In the genomic region with DNA sequence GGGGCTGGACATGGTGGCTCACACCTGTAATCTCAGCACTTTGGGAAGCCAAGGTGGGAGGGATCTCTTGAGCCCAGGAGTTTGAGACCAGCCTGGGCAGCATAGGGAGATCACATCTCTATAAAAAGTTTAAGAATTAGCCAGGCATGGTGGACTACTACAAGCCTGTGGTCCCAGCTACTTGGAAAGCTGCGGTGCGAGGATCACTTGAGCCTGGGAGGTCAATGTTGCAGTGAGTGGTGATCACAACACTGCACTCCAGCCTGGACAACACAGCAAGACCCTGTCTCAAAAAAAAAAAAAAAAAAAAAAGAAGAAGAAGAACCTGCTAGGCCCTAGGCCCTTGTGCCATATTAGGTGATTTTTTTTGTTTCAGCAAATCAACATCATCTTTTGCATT, we compare ENCODE assay signal across 1 cellular context.
TF ChIP-seq lines count a peak whose summit lies in the region.

No MANE protein-coding gene starts in this region.

TF ChIP-seq in HCT116, 20 proteins besides CTCF, POLR2A, EP300 and RAD21:
- TF ChIP-seq TCF7L2 (IDR thresholded peaks at IDR 0.05; ENCODE audit: borderline replicate concordance, extremely low read depth, insufficient read depth, insufficient read length) = no peak
- TF ChIP-seq, protein P1, sequence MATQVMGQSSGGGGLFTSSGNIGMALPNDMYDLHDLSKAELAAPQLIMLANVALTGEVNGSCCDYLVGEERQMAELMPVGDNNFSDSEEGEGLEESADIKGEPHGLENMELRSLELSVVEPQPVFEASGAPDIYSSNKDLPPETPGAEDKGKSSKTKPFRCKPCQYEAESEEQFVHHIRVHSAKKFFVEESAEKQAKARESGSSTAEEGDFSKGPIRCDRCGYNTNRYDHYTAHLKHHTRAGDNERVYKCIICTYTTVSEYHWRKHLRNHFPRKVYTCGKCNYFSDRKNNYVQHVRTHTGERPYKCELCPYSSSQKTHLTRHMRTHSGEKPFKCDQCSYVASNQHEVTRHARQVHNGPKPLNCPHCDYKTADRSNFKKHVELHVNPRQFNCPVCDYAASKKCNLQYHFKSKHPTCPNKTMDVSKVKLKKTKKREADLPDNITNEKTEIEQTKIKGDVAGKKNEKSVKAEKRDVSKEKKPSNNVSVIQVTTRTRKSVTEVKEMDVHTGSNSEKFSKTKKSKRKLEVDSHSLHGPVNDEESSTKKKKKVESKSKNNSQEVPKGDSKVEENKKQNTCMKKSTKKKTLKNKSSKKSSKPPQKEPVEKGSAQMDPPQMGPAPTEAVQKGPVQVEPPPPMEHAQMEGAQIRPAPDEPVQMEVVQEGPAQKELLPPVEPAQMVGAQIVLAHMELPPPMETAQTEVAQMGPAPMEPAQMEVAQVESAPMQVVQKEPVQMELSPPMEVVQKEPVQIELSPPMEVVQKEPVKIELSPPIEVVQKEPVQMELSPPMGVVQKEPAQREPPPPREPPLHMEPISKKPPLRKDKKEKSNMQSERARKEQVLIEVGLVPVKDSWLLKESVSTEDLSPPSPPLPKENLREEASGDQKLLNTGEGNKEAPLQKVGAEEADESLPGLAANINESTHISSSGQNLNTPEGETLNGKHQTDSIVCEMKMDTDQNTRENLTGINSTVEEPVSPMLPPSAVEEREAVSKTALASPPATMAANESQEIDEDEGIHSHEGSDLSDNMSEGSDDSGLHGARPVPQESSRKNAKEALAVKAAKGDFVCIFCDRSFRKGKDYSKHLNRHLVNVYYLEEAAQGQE (IDR thresholded peaks at IDR 0.05; ENCODE audit: low read depth) = no peak
- TF ChIP-seq EZH2phosphoT487 (IDR thresholded peaks at IDR 0.05; ENCODE audit: borderline replicate concordance) = no peak
- TF ChIP-seq, protein P2, sequence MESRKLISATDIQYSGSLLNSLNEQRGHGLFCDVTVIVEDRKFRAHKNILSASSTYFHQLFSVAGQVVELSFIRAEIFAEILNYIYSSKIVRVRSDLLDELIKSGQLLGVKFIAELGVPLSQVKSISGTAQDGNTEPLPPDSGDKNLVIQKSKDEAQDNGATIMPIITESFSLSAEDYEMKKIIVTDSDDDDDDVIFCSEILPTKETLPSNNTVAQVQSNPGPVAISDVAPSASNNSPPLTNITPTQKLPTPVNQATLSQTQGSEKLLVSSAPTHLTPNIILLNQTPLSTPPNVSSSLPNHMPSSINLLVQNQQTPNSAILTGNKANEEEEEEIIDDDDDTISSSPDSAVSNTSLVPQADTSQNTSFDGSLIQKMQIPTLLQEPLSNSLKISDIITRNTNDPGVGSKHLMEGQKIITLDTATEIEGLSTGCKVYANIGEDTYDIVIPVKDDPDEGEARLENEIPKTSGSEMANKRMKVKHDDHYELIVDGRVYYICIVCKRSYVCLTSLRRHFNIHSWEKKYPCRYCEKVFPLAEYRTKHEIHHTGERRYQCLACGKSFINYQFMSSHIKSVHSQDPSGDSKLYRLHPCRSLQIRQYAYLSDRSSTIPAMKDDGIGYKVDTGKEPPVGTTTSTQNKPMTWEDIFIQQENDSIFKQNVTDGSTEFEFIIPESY (IDR thresholded peaks at IDR 0.05; ENCODE audit: extremely low read depth, insufficient replicate concordance, low read length) = no peak
- TF ChIP-seq, protein P3, sequence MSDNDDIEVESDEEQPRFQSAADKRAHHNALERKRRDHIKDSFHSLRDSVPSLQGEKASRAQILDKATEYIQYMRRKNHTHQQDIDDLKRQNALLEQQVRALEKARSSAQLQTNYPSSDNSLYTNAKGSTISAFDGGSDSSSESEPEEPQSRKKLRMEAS (IDR thresholded peaks at IDR 0.05) = no peak
- TF ChIP-seq POLR2AphosphoS5 (IDR thresholded peaks at IDR 0.05; ENCODE audit: low read depth, low read length) = no peak
- no peak for TF ChIP-seq ELF1 (IDR thresholded peaks at IDR 0.05; ENCODE audit: borderline replicate concordance, low read depth)
- TF ChIP-seq ZNF274 (IDR thresholded peaks at IDR 0.05; ENCODE audit: low read depth, low read length) = no peak
- TF ChIP-seq ZFX (IDR thresholded peaks at IDR 0.05) = no peak
- no peak for TF ChIP-seq EZH2 (IDR thresholded peaks at IDR 0.05)
- TF ChIP-seq SIN3A (IDR thresholded peaks at IDR 0.05; ENCODE audit: low read depth) = no peak
